24 cellular contexts compared by ENCODE assay signal in the genomic region with DNA sequence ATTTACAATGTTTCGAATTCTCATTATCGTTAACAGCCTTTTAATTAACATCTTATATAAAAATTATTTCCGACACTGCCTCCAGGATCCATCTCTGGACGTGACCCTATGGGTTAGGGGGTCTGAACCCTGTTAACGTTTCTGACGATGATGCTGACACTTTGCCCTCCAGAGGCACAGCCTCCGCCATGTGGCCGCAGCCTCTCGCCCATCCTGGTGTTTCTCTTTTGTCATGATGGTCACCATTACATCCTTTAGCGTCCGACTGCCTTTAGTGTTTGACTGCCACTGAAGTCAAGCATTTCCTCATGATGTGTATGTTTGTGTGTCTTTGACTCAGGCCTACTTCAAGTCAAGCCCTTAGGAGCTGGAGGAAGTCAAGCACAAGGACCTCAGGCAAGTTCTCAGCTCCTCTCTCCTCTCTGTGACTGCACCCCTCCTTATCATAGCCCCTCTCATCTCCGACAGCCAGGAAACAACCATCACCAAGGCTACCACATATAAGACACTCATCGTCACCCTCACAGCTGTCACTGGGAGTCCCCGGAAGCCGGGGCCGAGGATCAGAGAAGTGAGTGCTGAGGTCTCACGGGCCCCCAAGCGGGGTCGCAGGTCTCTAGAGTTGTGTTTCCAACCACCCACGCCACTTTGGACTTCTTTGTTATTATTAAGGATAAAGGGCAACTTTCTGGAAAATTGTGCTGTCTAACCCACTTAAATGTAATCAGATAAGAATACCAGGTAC.
"Had no signal": no experiment of that assay in that cellular context is flagged by ENCODE, and none has a peak within 500 bp of the region (broad histone marks: within the 10 kb centered on the region; RNA-seq: fewer than 3 reads in every experiment).

No MANE protein-coding gene starts in this region.

- H3K27ac ChIP-seq: esophagus squamous epithelium, gastrocnemius medialis, neutrophil, parathyroid adenoma, right lobe of liver, SK-N-MC, testis had no signal

- H3K27ac Mint-ChIP-seq: activated CD4-positive, alpha-beta T cell treated with anti-CD3 and anti-CD28 coated beads, Interleukin-2, amount 10 ng/mL, durations not matched to agents 24 days and 14 days; activated naive CD4-positive, alpha-beta T cell treated with anti-CD3 and anti-CD28 coated beads, Interleukin-2, amount 10 ng/mL, durations not matched to agents 7 days and 5 days; memory B cell; stimulated activated naive B cell treated with anti-CD40 and anti-IgM and Interleukin-4, amounts not matched to agents 10 μg/mL and 1 μg/mL and 100 μg/mL, for 72 hours; T-helper 17 cell had no signal

- H3K27me3 ChIP-seq: right lobe of liver, testis had no signal

- H3K36me3 ChIP-seq: esophagus squamous epithelium, gastrocnemius medialis, neutrophil, right lobe of liver had no signal

- DNase-seq: activated CD4-positive, alpha-beta T cell treated with anti-CD3 and anti-CD28 coated beads, Interleukin-2, amount 10 ng/mL, durations not matched to agents 24 days and 14 days; activated effector memory CD4-positive, alpha-beta T cell treated with anti-CD3 and anti-CD28 coated beads, Interleukin-2, amount 50 U/mL, for 16 hours; activated naive CD4-positive, alpha-beta T cell treated with anti-CD3 and anti-CD28 coated beads, Interleukin-2, amount 10 ng/mL, durations not matched to agents 7 days and 5 days; amygdala; dermis blood vessel endothelial cell; effector memory CD4-positive, alpha-beta T cell; esophagus squamous epithelium; gastrocnemius medialis; hippocampal formation; stimulated activated CD4-positive, alpha-beta T cell treated with anti-CD3 and anti-CD28 coated beads, Interleukin-2, amount 100 ng/mL, for 48 hours; stimulated activated CD8-positive, alpha-beta memory T cell treated with anti-CD3 and anti-CD28 coated beads, Interleukin-4, amount 100 ng/mL, for 48 hours; stimulated activated naive B cell treated with anti-CD40 and anti-IgM and Interleukin-4, amounts not matched to agents 10 μg/mL and 1 μg/mL and 100 μg/mL, for 72 hours; SW 1271; T-helper 17 cell; testis; trophoblast cell had no signal

- H3K27me3 Mint-ChIP-seq: activated CD4-positive, alpha-beta T cell treated with anti-CD3 and anti-CD28 coated beads, Interleukin-2, amount 10 ng/mL, durations not matched to agents 24 days and 14 days; activated naive CD4-positive, alpha-beta T cell treated with anti-CD3 and anti-CD28 coated beads, Interleukin-2, amount 10 ng/mL, durations not matched to agents 7 days and 5 days had no signal

- H3K36me3 Mint-ChIP-seq: activated naive CD4-positive, alpha-beta T cell treated with anti-CD3 and anti-CD28 coated beads, Interleukin-2, amount 10 ng/mL, durations not matched to agents 7 days and 5 days; memory B cell had no signal

- H3K9me3 ChIP-seq: gastrocnemius medialis, neutrophil, right lobe of liver, testis had no signal

- H3K4me3 Mint-ChIP-seq: activated CD4-positive, alpha-beta T cell treated with anti-CD3 and anti-CD28 coated beads, Interleukin-2, amount 10 ng/mL, durations not matched to agents 24 days and 14 days; activated naive CD4-positive, alpha-beta T cell treated with anti-CD3 and anti-CD28 coated beads, Interleukin-2, amount 10 ng/mL, durations not matched to agents 7 days and 5 days; memory B cell; nephron; stimulated activated naive B cell treated with anti-CD40 and anti-IgM and Interleukin-4, amounts not matched to agents 10 μg/mL and 1 μg/mL and 100 μg/mL, for 72 hours; T-helper 17 cell had no signal

- H3K4me3 ChIP-seq: esophagus squamous epithelium, gastrocnemius medialis, right lobe of liver, SK-N-MC, smooth muscle cell, testis had no signal

- ATAC-seq: activated CD4-positive, CD25-positive, alpha-beta regulatory T cell treated with anti-CD3 and anti-CD28 coated beads, Interleukin-2, amount 50 U/mL, for 24 hours; gastrocnemius medialis; stimulated activated naive B cell treated with anti-CD40 and anti-IgM and Interleukin-4, amounts not matched to agents 10 μg/mL and 1 μg/mL and 100 μg/mL, for 72 hours; T-helper 17 cell had no signal

- H3K4me1 Mint-ChIP-seq: activated CD4-positive, alpha-beta T cell treated with anti-CD3 and anti-CD28 coated beads, Interleukin-2, amount 10 ng/mL, durations not matched to agents 24 days and 14 days; activated naive CD4-positive, alpha-beta T cell treated with anti-CD3 and anti-CD28 coated beads, Interleukin-2, amount 10 ng/mL, durations not matched to agents 7 days and 5 days; memory B cell; stimulated activated naive B cell treated with anti-CD40 and anti-IgM and Interleukin-4, amounts not matched to agents 10 μg/mL and 1 μg/mL and 100 μg/mL, for 72 hours; T-helper 17 cell had no signal

- H3K4me1 ChIP-seq: esophagus squamous epithelium, gastrocnemius medialis, parathyroid adenoma, testis had no signal
